2 cellular contexts compared by ENCODE assay signal in the genomic region with DNA sequence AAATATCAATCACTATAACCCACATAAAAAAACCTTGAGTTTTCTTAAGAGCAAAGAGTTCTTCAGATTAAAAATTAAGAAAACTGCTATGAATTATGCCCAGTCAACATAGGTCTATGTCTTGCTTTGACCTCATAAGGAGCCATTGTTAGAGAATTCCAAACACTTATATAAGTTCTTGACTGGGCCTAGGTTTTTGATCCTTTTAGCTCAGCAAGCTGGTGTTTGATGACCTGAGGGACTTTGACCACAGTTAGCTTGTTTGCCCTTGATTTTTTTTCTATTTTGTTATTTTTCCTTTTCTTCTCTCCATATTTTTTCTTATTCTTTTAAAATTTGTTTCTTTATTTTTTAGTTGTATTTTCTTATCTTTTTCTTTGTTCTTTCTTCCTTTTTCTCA.
TF ChIP-seq lines count a peak whose summit lies in the region.

No MANE protein-coding gene starts in this region.

TF ChIP-seq in HepG2, 621 proteins besides CTCF, POLR2A, EP300 and RAD21 (continued from another document and continues in another):
- TF ChIP-seq SP5 (CRISPR knock-in tag; IDR thresholded peaks at IDR 0.05; ENCODE audit: borderline replicate concordance, low read depth): no peak
- TF ChIP-seq ZNF121 (CRISPR knock-in tag; IDR thresholded peaks at IDR 0.05): peak; percentile 91
- TF ChIP-seq SAP130 (CRISPR knock-in tag; IDR thresholded peaks at IDR 0.05; ENCODE audit: low read depth): peak; percentile 25; the same call in 1 of the 2 replicates
- TF ChIP-seq, protein P1, sequence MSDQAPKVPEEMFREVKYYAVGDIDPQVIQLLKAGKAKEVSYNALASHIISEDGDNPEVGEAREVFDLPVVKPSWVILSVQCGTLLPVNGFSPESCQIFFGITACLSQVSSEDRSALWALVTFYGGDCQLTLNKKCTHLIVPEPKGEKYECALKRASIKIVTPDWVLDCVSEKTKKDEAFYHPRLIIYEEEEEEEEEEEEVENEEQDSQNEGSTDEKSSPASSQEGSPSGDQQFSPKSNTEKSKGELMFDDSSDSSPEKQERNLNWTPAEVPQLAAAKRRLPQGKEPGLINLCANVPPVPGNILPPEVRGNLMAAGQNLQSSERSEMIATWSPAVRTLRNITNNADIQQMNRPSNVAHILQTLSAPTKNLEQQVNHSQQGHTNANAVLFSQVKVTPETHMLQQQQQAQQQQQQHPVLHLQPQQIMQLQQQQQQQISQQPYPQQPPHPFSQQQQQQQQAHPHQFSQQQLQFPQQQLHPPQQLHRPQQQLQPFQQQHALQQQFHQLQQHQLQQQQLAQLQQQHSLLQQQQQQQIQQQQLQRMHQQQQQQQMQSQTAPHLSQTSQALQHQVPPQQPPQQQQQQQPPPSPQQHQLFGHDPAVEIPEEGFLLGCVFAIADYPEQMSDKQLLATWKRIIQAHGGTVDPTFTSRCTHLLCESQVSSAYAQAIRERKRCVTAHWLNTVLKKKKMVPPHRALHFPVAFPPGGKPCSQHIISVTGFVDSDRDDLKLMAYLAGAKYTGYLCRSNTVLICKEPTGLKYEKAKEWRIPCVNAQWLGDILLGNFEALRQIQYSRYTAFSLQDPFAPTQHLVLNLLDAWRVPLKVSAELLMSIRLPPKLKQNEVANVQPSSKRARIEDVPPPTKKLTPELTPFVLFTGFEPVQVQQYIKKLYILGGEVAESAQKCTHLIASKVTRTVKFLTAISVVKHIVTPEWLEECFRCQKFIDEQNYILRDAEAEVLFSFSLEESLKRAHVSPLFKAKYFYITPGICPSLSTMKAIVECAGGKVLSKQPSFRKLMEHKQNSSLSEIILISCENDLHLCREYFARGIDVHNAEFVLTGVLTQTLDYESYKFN (CRISPR knock-in tag; conservative IDR thresholded peaks at IDR 0.05): peak; percentile 60
- TF ChIP-seq ZSCAN21 (CRISPR knock-in tag; IDR thresholded peaks at IDR 0.05; ENCODE audit: borderline replicate concordance): no peak
- no peak for TF ChIP-seq ZNF777 (CRISPR knock-in tag; IDR thresholded peaks at IDR 0.05)
- peak; percentile 64; the same call in 1 of the 2 replicates for TF ChIP-seq SOX5 (CRISPR knock-in tag; IDR thresholded peaks at IDR 0.05; ENCODE audit: borderline replicate concordance)
- no peak for TF ChIP-seq ZNF790 (CRISPR knock-in tag; IDR thresholded peaks at IDR 0.05; ENCODE audit: borderline replicate concordance)
- TF ChIP-seq ZMAT3 (CRISPR knock-in tag; conservative IDR thresholded peaks at IDR 0.05): no peak
- TF ChIP-seq ATF1 (CRISPR knock-in tag; IDR thresholded peaks at IDR 0.05): 0 out of 2 replicates have a peak, but pooled peaks have one; percentile 23
- no peak for TF ChIP-seq SOX13 (IDR thresholded peaks at IDR 0.05)
- peak in 1 of 2 experiments; percentile 66; a peak in 1 of 4 replicates for TF ChIP-seq SOX13 (CRISPR knock-in tag; conservative IDR thresholded peaks at IDR 0.05 in 1 of 2, IDR thresholded peaks at IDR 0.05 in 1 of 2)
- 0 out of 2 replicates have a peak, but pooled peaks have one; percentile 23 for TF ChIP-seq FOXA3 (CRISPR knock-in tag; IDR thresholded peaks at IDR 0.05)
- no peak for TF ChIP-seq SNAPC2 (CRISPR knock-in tag; IDR thresholded peaks at IDR 0.05)
- peak; percentile 53; the same call in 1 of the 2 replicates for TF ChIP-seq HNF4G (IDR thresholded peaks at IDR 0.05; ENCODE audit: borderline replicate concordance, low read depth, low read length)
- TF ChIP-seq HNF4G (CRISPR knock-in tag; IDR thresholded peaks at IDR 0.05; ENCODE audit: borderline replicate concordance, low read depth): no peak
- TF ChIP-seq, protein P2, sequence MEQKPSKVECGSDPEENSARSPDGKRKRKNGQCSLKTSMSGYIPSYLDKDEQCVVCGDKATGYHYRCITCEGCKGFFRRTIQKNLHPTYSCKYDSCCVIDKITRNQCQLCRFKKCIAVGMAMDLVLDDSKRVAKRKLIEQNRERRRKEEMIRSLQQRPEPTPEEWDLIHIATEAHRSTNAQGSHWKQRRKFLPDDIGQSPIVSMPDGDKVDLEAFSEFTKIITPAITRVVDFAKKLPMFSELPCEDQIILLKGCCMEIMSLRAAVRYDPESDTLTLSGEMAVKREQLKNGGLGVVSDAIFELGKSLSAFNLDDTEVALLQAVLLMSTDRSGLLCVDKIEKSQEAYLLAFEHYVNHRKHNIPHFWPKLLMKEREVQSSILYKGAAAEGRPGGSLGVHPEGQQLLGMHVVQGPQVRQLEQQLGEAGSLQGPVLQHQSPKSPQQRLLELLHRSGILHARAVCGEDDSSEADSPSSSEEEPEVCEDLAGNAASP (CRISPR knock-in tag; IDR thresholded peaks at IDR 0.05; ENCODE audit: borderline replicate concordance): 0 out of 2 replicates have a peak, but pooled peaks have one; percentile 39
- peak; percentile 26; the same call in 1 of the 2 replicates for TF ChIP-seq CREM (IDR thresholded peaks at IDR 0.05)
- TF ChIP-seq CREM (CRISPR knock-in tag; IDR thresholded peaks at IDR 0.05): no peak
- no peak for TF ChIP-seq ELF1 (CRISPR knock-in tag; IDR thresholded peaks at IDR 0.05)
- no peak for TF ChIP-seq ZNF317 (CRISPR knock-in tag; IDR thresholded peaks at IDR 0.05)
- TF ChIP-seq SIX1 (CRISPR knock-in tag; IDR thresholded peaks at IDR 0.05; ENCODE audit: borderline replicate concordance): peak; percentile 25; the same call in 1 of the 2 replicates
- peak; percentile 43; the same call in 1 of the 2 replicates for TF ChIP-seq TCF7 (IDR thresholded peaks at IDR 0.05; ENCODE audit: low read depth)
- TF ChIP-seq SOX6 (IDR thresholded peaks at IDR 0.05): no peak
- TF ChIP-seq SOX6 (CRISPR knock-in tag; IDR thresholded peaks at IDR 0.05): peak; percentile 47; the same call in 1 of the 2 replicates
- TF ChIP-seq, protein P3, sequence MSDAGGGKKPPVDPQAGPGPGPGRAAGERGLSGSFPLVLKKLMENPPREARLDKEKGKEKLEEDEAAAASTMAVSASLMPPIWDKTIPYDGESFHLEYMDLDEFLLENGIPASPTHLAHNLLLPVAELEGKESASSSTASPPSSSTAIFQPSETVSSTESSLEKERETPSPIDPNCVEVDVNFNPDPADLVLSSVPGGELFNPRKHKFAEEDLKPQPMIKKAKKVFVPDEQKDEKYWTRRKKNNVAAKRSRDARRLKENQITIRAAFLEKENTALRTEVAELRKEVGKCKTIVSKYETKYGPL (CRISPR knock-in tag; IDR thresholded peaks at IDR 0.05): peak; percentile 66; the same call in 1 of the 2 replicates
- TF ChIP-seq NBN (conservative IDR thresholded peaks at IDR 0.05): no peak
- TF ChIP-seq NFYB (CRISPR knock-in tag; IDR thresholded peaks at IDR 0.05): no peak
- TF ChIP-seq AGO2 (optimal IDR thresholded peaks at IDR 0.05; ENCODE audit: low read depth, low read length): no peak

TF ChIP-seq in liver, 16 proteins besides CTCF, POLR2A, EP300 and RAD21 (continued from another document):
- TF ChIP-seq, protein P4, sequence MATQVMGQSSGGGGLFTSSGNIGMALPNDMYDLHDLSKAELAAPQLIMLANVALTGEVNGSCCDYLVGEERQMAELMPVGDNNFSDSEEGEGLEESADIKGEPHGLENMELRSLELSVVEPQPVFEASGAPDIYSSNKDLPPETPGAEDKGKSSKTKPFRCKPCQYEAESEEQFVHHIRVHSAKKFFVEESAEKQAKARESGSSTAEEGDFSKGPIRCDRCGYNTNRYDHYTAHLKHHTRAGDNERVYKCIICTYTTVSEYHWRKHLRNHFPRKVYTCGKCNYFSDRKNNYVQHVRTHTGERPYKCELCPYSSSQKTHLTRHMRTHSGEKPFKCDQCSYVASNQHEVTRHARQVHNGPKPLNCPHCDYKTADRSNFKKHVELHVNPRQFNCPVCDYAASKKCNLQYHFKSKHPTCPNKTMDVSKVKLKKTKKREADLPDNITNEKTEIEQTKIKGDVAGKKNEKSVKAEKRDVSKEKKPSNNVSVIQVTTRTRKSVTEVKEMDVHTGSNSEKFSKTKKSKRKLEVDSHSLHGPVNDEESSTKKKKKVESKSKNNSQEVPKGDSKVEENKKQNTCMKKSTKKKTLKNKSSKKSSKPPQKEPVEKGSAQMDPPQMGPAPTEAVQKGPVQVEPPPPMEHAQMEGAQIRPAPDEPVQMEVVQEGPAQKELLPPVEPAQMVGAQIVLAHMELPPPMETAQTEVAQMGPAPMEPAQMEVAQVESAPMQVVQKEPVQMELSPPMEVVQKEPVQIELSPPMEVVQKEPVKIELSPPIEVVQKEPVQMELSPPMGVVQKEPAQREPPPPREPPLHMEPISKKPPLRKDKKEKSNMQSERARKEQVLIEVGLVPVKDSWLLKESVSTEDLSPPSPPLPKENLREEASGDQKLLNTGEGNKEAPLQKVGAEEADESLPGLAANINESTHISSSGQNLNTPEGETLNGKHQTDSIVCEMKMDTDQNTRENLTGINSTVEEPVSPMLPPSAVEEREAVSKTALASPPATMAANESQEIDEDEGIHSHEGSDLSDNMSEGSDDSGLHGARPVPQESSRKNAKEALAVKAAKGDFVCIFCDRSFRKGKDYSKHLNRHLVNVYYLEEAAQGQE (IDR thresholded peaks at IDR 0.05): no peak
- TF ChIP-seq JUND (IDR thresholded peaks at IDR 0.05) (no peak), TAF1 (conservative IDR thresholded peaks at IDR 0.05) (no peak), HNF4G (IDR thresholded peaks at IDR 0.05) (no peak), RXRA (IDR thresholded peaks at IDR 0.05) (peak; percentile 28 to 51), HNF4A (conservative IDR thresholded peaks at IDR 0.05) (peak; percentile 72 to 77), YY1 (IDR thresholded peaks at IDR 0.05) (no peak), FOXA1 (IDR thresholded peaks at IDR 0.05) (no peak), FOXA2 (IDR thresholded peaks at IDR 0.05) (no peak)
- TF ChIP-seq, protein P5, sequence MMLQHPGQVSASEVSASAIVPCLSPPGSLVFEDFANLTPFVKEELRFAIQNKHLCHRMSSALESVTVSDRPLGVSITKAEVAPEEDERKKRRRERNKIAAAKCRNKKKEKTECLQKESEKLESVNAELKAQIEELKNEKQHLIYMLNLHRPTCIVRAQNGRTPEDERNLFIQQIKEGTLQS (IDR thresholded peaks at IDR 0.05): no peak
